ENCODE assay signal across 1 cellular context in genomic region chr17:46978489-46979022, GRCh38.
A peak's percentile ranks its signal among the peaks of the same experiment; 100 is the strongest.
TF ChIP-seq lines count a peak whose summit lies in the region.

No MANE protein-coding gene starts in this region.

TF ChIP-seq in HEK293, 187 proteins besides CTCF, POLR2A, EP300 and RAD21 (continued from another document and continues in another):
- TF ChIP-seq ZBTB6 (tag by site-specific recombination; IDR thresholded peaks at IDR 0.05) (no peak), PATZ1 (tag by site-specific recombination; IDR thresholded peaks at IDR 0.05) (peak; percentile 6; the same call in 1 of the 2 replicates), ZNF449 (tag by site-specific recombination; IDR thresholded peaks at IDR 0.05) (no peak), PRDM4 (tag by site-specific recombination; IDR thresholded peaks at IDR 0.05) (no peak), TRIM28 (IDR thresholded peaks at IDR 0.05; ENCODE audit: borderline replicate concordance, low read length) (no peak), ZNF280C (tag by site-specific recombination; IDR thresholded peaks at IDR 0.05) (no peak), ZNF354C (tag by site-specific recombination; IDR thresholded peaks at IDR 0.05; ENCODE audit: borderline replicate concordance, low read depth) (no peak), ZNF366 (tag by site-specific recombination; conservative IDR thresholded peaks at IDR 0.05) (no peak), PRDM10 (tag by site-specific recombination; IDR thresholded peaks at IDR 0.05) (no peak), ZBTB17 (tag by site-specific recombination; IDR thresholded peaks at IDR 0.05) (peak; percentile 69; the same call in 1 of the 2 replicates), ZEB2 (tag by site-specific recombination; IDR thresholded peaks at IDR 0.05) (no peak), SP7 (tag by site-specific recombination; IDR thresholded peaks at IDR 0.05) (no peak), ZSCAN23 (tag by site-specific recombination; IDR thresholded peaks at IDR 0.05) (no peak), ZNF274 (IDR thresholded peaks at IDR 0.05; ENCODE audit: low read length) (no peak), ZNF274 (tag by site-specific recombination; IDR thresholded peaks at IDR 0.05; ENCODE audit: borderline replicate concordance) (no peak), ZNF624 (tag by site-specific recombination; IDR thresholded peaks at IDR 0.05) (no peak), ZNF423 (tag by site-specific recombination; IDR thresholded peaks at IDR 0.05) (peak; percentile 35; the same call in 1 of the 2 replicates), GLIS2 (tag by site-specific recombination; IDR thresholded peaks at IDR 0.05) (peak; percentile 63), ZNF596 (tag by site-specific recombination; IDR thresholded peaks at IDR 0.05) (no peak), ATF2 (tag by site-specific recombination; IDR thresholded peaks at IDR 0.05; ENCODE audit: low read depth) (no peak), ZNF239 (tag by site-specific recombination; IDR thresholded peaks at IDR 0.05) (no peak), ZNF10 (tag by site-specific recombination; IDR thresholded peaks at IDR 0.05) (no peak), OSR2 (tag by site-specific recombination; IDR thresholded peaks at IDR 0.05) (no peak), ZBTB8A (tag by site-specific recombination; IDR thresholded peaks at IDR 0.05) (peak; percentile 42; the same call in 1 of the 2 replicates), ZNF776 (tag by site-specific recombination; IDR thresholded peaks at IDR 0.05; ENCODE audit: borderline replicate concordance) (no peak), ZSCAN5A (tag by site-specific recombination; IDR thresholded peaks at IDR 0.05) (no peak), ZNF140 (tag by site-specific recombination; IDR thresholded peaks at IDR 0.05) (no peak), ZBTB20 (tag by site-specific recombination; IDR thresholded peaks at IDR 0.05) (peak; percentile 50; the same call in 1 of the 2 replicates), MYNN (tag by site-specific recombination; IDR thresholded peaks at IDR 0.05; ENCODE audit: borderline replicate concordance) (no peak), ZNF174 (tag by site-specific recombination; IDR thresholded peaks at IDR 0.05) (no peak), ZNF433 (tag by site-specific recombination; IDR thresholded peaks at IDR 0.05; ENCODE audit: low read depth) (no peak), ZNF791 (tag by site-specific recombination; IDR thresholded peaks at IDR 0.05) (no peak), ZFHX2 (tag by site-specific recombination; conservative IDR thresholded peaks at IDR 0.05) (peak; percentile 91), ZNF510 (tag by site-specific recombination; IDR thresholded peaks at IDR 0.05; ENCODE audit: insufficient replicate concordance) (no peak), ZNF16 (tag by site-specific recombination; IDR thresholded peaks at IDR 0.05; ENCODE audit: low read depth) (no peak), EGR2 (tag by site-specific recombination; IDR thresholded peaks at IDR 0.05; ENCODE audit: low read depth) (peak; percentile 39), ZNF211 (tag by site-specific recombination; IDR thresholded peaks at IDR 0.05; ENCODE audit: low read depth) (no peak), SALL2 (tag by site-specific recombination; IDR thresholded peaks at IDR 0.05; ENCODE audit: borderline replicate concordance) (no peak), ZNF335 (tag by site-specific recombination; conservative IDR thresholded peaks at IDR 0.05) (peak; percentile 89), ZIC2 (tag by site-specific recombination; IDR thresholded peaks at IDR 0.05) (no peak), ZNF132 (tag by site-specific recombination; IDR thresholded peaks at IDR 0.05; ENCODE audit: borderline replicate concordance) (no peak), ZSCAN4 (tag by site-specific recombination; IDR thresholded peaks at IDR 0.05) (no peak), ZNF777 (tag by site-specific recombination; IDR thresholded peaks at IDR 0.05; ENCODE audit: borderline replicate concordance) (no peak), INSM2 (tag by site-specific recombination; IDR thresholded peaks at IDR 0.05) (0 out of 2 replicates have a peak, but pooled peaks have one; percentile 3), SP2 (tag by site-specific recombination; IDR thresholded peaks at IDR 0.05) (peak; percentile 2; the same call in 1 of the 2 replicates), ZNF169 (tag by site-specific recombination; IDR thresholded peaks at IDR 0.05) (no peak)
